ENCODE assay signal across 18 cellular contexts in genomic region chr1:230265200-230266115, GRCh38.
A peak's percentile ranks its signal among the peaks of the same experiment; 100 is the strongest.
DNase-seq lines count a peak whose midpoint lies in the region; ATAC-seq, FAIRE-seq and TF ChIP-seq lines count a peak whose summit lies in the region.
"Had no signal": no experiment of that assay in that cellular context is flagged by ENCODE, and none has a peak within 500 bp of the region (broad histone marks: within the 10 kb centered on the region; RNA-seq: fewer than 3 reads in every experiment).

No MANE protein-coding gene starts in this region.

- H3K9me3 Mint-ChIP-seq in activated T-helper 1 cell treated with anti-CD3 and anti-CD28 coated beads, Interleukin-12 subunit alpha, Interleukin-12 subunit beta, Interleukin-2, Interleukin-4 antibody, amounts not matched to agents 30 ng/mL and 10 ng/mL and 1 ng/mL, durations not matched to agents 14 hours and 24 hours and 36 hours, result no peaks in the 10 kb centered on the region
- no peaks in the 10 kb centered on the region for H3K9me3 Mint-ChIP-seq in activated T-cell treated with anti-CD3 and anti-CD28 coated beads, Interleukin-2, amount 50 U/mL, for 24 hours

- H4K20me1 ChIP-seq in GM12878 (ENCODE audit: control insufficient read depth, insufficient read depth), result no peaks in the 10 kb centered on the region

- intact Hi-C loops in Right ventricle myocardium inferior (cut with DNase I) (loop anchor here (5.0 kb wide), 2 partner anchors 38 to 603 kb away; no protein-coding TSS in a partner anchor), left ventricle myocardium superior (cut with micrococcal nuclease) (no loop called here), GM12878 (cut with micrococcal nuclease; ENCODE audit: unreplicated experiment) (no loop called here), posterior vena cava (cut with DNase I) (no loop called here), colonic mucosa (cut with DNase I) (no loop called here)
- intact Hi-C loops in activated T-helper 1 cell treated with anti-CD3 and anti-CD28 coated beads, Interleukin-12 subunit alpha, Interleukin-12 subunit beta, Interleukin-2, Interleukin-4 antibody, amounts not matched to agents 30 ng/mL and 10 ng/mL and 1 ng/mL, durations not matched to agents 14 hours and 24 hours and 36 hours (cut with micrococcal nuclease), result no loop called here

- CTCF ChIA-PET in GM12878 (lab: Yijun Ruan, JAX), result interaction anchor here (1.3 kb wide), 1 partner anchor 16 kb away, joined by 3 read pairs; no protein-coding TSS in a partner anchor

- no peak overlapping the region for H3K4me3 Mint-ChIP-seq in activated T-helper 1 cell treated with anti-CD3 and anti-CD28 coated beads, Interleukin-12 subunit alpha, Interleukin-12 subunit beta, Interleukin-2, Interleukin-4 antibody, amounts not matched to agents 30 ng/mL and 10 ng/mL and 1 ng/mL, durations not matched to agents 14 hours and 24 hours and 36 hours
- H3K4me3 Mint-ChIP-seq in activated T-cell treated with anti-CD3 and anti-CD28 coated beads, Interleukin-2, amount 50 U/mL, for 24 hours, result no peak overlapping the region

- H3K9me3 ChIP-seq in GM12878 (replicated peaks; ENCODE audit: control insufficient read depth, insufficient read depth, low read length) (no peaks in the 10 kb centered on the region), colonic mucosa (no peaks in the 10 kb centered on the region)
- H3K9me3 ChIP-seq: HAP-1, Peyer's patch had no signal

- no peak for FAIRE-seq in GM12878 (lab: Jason Lieb, UNC)

- H3K4me3 ChIP-seq in GM12878, result no peak overlapping the region
- no peak overlapping the region for H3K4me3 ChIP-seq in colonic mucosa
- H3K4me3 ChIP-seq: HAP-1, Peyer's patch had no signal

- TF ChIP-seq POLR2A in GM12878 (IDR thresholded peaks at IDR 0.05; ENCODE audit: low read depth, low read length), result no peak

- no peak for ATAC-seq in Right ventricle myocardium inferior
- ATAC-seq in left ventricle myocardium superior, result no peak
- ATAC-seq in GM12878, result no peak

- TF ChIP-seq RAD21 in GM12878 (IDR thresholded peaks at IDR 0.05; ENCODE audit: insufficient read depth, low read depth, low read length), result no peak

- H3K4me1 Mint-ChIP-seq in activated T-helper 1 cell treated with anti-CD3 and anti-CD28 coated beads, Interleukin-12 subunit alpha, Interleukin-12 subunit beta, Interleukin-2, Interleukin-4 antibody, amounts not matched to agents 30 ng/mL and 10 ng/mL and 1 ng/mL, durations not matched to agents 14 hours and 24 hours and 36 hours (ENCODE audit: low read depth), result peaks cover 3% of the 10 kb centered on the region
- peaks cover 20% of the 10 kb centered on the region for H3K4me1 Mint-ChIP-seq in activated T-cell treated with anti-CD3 and anti-CD28 coated beads, Interleukin-2, amount 50 U/mL, for 24 hours (ENCODE audit: low read depth)

- no TSS peak for BruUV-seq in GM12878 (replicated peaks; lab: Mats Ljungman, UMichigan)

- H3K4me2 ChIP-seq in GM12878 (ENCODE audit: control insufficient read depth, insufficient read depth), result no peak overlapping the region

- no peaks in the 10 kb centered on the region for H3K79me2 ChIP-seq in GM12878 (ENCODE audit: control insufficient read depth, insufficient read depth, low read length)

- H3K27me3 Mint-ChIP-seq in activated T-helper 1 cell treated with anti-CD3 and anti-CD28 coated beads, Interleukin-12 subunit alpha, Interleukin-12 subunit beta, Interleukin-2, Interleukin-4 antibody, amounts not matched to agents 30 ng/mL and 10 ng/mL and 1 ng/mL, durations not matched to agents 14 hours and 24 hours and 36 hours (ENCODE audit: insufficient read depth), result no peaks in the 10 kb centered on the region
- no peaks in the 10 kb centered on the region for H3K27me3 Mint-ChIP-seq in activated T-cell treated with anti-CD3 and anti-CD28 coated beads, Interleukin-2, amount 50 U/mL, for 24 hours

- DNase-seq in Right ventricle myocardium inferior (ENCODE audit: missing footprints), result peak; percentile 39
- DNase-seq in left ventricle myocardium superior, result no peak
- no peak for DNase-seq in GM12878 (ENCODE audit: low read depth, low spot score)
- peak; percentile 55 for DNase-seq in posterior vena cava (ENCODE audit: low spot score)
- DNase-seq in colonic mucosa, result no peak
- DNase-seq in glomerular visceral epithelial cell (ENCODE audit: extremely low spot score), result no peak
- DNase-seq in activated T-helper 1 cell treated with anti-CD3 and anti-CD28 coated beads, Interleukin-12 subunit alpha, Interleukin-12 subunit beta, Interleukin-2, Interleukin-4 antibody, amounts not matched to agents 30 ng/mL and 10 ng/mL and 1 ng/mL, durations not matched to agents 14 hours and 24 hours and 36 hours (ENCODE audit: low spot score), result no peak
- no peak for DNase-seq in activated T-cell treated with anti-CD3 and anti-CD28 coated beads, Interleukin-2, amount 50 U/mL, for 24 hours
- DNase-seq: DMS79 treated with DMSO at 0.1 percent for 48 hours, MV-4-11, NCI-H1436, NCI-H2029, NCI-H2171 treated with DMSO at 0.1 percent for 48 hours, NCI-H524, SHP77 treated with DMSO at 0.1 percent for 48 hours had no signal

- H3K9ac ChIP-seq in GM12878 (ENCODE audit: control insufficient read depth, insufficient read depth, low read length) (no peak overlapping the region), colonic mucosa (ENCODE audit: low read depth in 2 of 2, low read length in 2 of 2) (no peak overlapping the region)

- peaks cover 28% of the 10 kb centered on the region for H3K36me3 Mint-ChIP-seq in activated T-helper 1 cell treated with anti-CD3 and anti-CD28 coated beads, Interleukin-12 subunit alpha, Interleukin-12 subunit beta, Interleukin-2, Interleukin-4 antibody, amounts not matched to agents 30 ng/mL and 10 ng/mL and 1 ng/mL, durations not matched to agents 14 hours and 24 hours and 36 hours (ENCODE audit: low read depth)
- H3K36me3 Mint-ChIP-seq in activated T-cell treated with anti-CD3 and anti-CD28 coated beads, Interleukin-2, amount 50 U/mL, for 24 hours (ENCODE audit: low read depth), result peaks cover 86% of the 10 kb centered on the region

- H2AFZ ChIP-seq in GM12878 (ENCODE audit: control insufficient read depth, low read depth, low read length), result no peak overlapping the region

- no peak overlapping the region for H3K27ac Mint-ChIP-seq in activated T-helper 1 cell treated with anti-CD3 and anti-CD28 coated beads, Interleukin-12 subunit alpha, Interleukin-12 subunit beta, Interleukin-2, Interleukin-4 antibody, amounts not matched to agents 30 ng/mL and 10 ng/mL and 1 ng/mL, durations not matched to agents 14 hours and 24 hours and 36 hours
- H3K27ac Mint-ChIP-seq in activated T-cell treated with anti-CD3 and anti-CD28 coated beads, Interleukin-2, amount 50 U/mL, for 24 hours, result no peak overlapping the region

- H3K4me1 ChIP-seq in GM12878 (ENCODE audit: control insufficient read depth, insufficient read depth, low read length), result peaks cover 10% of the 10 kb centered on the region
- H3K4me1 ChIP-seq in colonic mucosa, result peaks cover 6% of the 10 kb centered on the region

- no peak for TF ChIP-seq EP300 in GM12878 (IDR thresholded peaks at IDR 0.05; ENCODE audit: borderline replicate concordance in 1 of 2, control insufficient read depth in 1 of 2, low read depth in 2 of 2, low read length in 2 of 2)

- no peaks in the 10 kb centered on the region for H3K27me3 ChIP-seq in GM12878 (replicated peaks in 1 of 2; ENCODE audit: control insufficient read depth in 2 of 2, insufficient read depth in 2 of 2, low read length in 1 of 2)
- no peaks in the 10 kb centered on the region for H3K27me3 ChIP-seq in colonic mucosa
- H3K27me3 ChIP-seq: Peyer's patch had no signal

- SMC1A ChIA-PET in GM12878 (lab: Charles Lee; ENCODE audit: uncharacterized antibody, unreplicated experiment), result interaction anchor here (1.0 kb wide), 1 partner anchor 228 kb away, joined by 3 read pairs; no protein-coding TSS in a partner anchor

- H3K27ac ChIP-seq in GM12878 (ENCODE audit: control insufficient read depth, insufficient read depth) (no peak overlapping the region), colonic mucosa (no peak overlapping the region)
- H3K27ac ChIP-seq: HL-60, Peyer's patch had no signal

- peaks cover 0 to 19% of the 10 kb centered on the region in 2 experiments; a peak in 3 of 4 replicates for H3K36me3 ChIP-seq in GM12878 (ENCODE audit: control insufficient read depth in 2 of 2, insufficient read depth in 2 of 2, low read length in 1 of 2)
- no peaks in the 10 kb centered on the region for H3K36me3 ChIP-seq in colonic mucosa

- POLR2A ChIA-PET in GM12878 (lab: Charles Lee), result no interaction called here

- WGBS in GM12878 (ENCODE audit: insufficient coverage, insufficient replicate concordance, low lambda C conversion rate, missing lambda C conversion rate), result 88% methylated on average over 17 of the region's 17 CpGs

- TF ChIP-seq CTCF in GM12878 (IDR thresholded peaks at IDR 0.05 in 2 of 3, conservative IDR thresholded peaks at IDR 0.05 in 1 of 3; ENCODE audit: control insufficient read depth in 2 of 3, extremely low read depth in 1 of 3, insufficient read depth in 1 of 3, low read depth in 3 of 3, low read length in 3 of 3) (no peak), colonic mucosa (IDR thresholded peaks at IDR 0.05) (no peak)

- in situ Hi-C loops in GM12878 (cut with MboI), result no loop called here

- RAD21 ChIA-PET in GM12878 (lab: Charles Lee; ENCODE audit: unreplicated experiment), result no interaction called here

TF ChIP-seq in GM12878, 131 proteins besides CTCF, POLR2A, EP300 and RAD21 (continues in another document):
- no peak for TF ChIP-seq HSF1 (IDR thresholded peaks at IDR 0.05; ENCODE audit: low read depth, low read length)

Comparison
In these comparisons a context has a peak if more than half of its experiments do, and no peak if none do; other contexts are left out.
1. DNase-seq: peak in Right ventricle myocardium inferior (single experiment) and posterior vena cava (single experiment); none in left ventricle myocardium superior (single experiment), GM12878 (single experiment), colonic mucosa (single experiment), glomerular visceral epithelial cell (single experiment), activated T-helper 1 cell treated with anti-CD3 and anti-CD28 coated beads, Interleukin-12 subunit alpha, Interleukin-12 subunit beta, Interleukin-2, Interleukin-4 antibody, amounts not matched to agents 30 ng/mL and 10 ng/mL and 1 ng/mL, durations not matched to agents 14 hours and 24 hours and 36 hours (single experiment) and activated T-cell treated with anti-CD3 and anti-CD28 coated beads, Interleukin-2, amount 50 U/mL, for 24 hours (single experiment).